14 cellular contexts compared by ENCODE assay signal in the genomic region with DNA sequence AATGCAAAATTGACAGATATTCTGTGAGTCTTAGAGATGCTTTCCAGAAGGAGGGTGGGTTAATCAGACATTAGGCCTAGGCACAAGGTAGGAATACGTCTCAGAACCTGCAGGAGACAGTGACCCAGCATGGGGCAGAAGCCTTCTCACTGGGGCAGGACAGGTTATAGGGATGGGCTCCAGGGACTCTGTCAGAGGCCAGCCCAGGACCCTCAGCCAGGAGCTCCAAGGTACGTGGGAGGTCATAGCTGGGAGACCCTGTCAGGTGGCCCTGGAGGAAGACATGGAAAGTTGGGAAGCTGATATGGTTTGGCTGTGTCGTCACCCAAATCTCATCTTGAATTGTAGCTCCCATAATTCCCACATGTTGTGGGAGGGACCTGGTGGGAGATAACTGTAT.
DNase-seq lines count a peak whose midpoint lies in the region; ATAC-seq and TF ChIP-seq lines count a peak whose summit lies in the region.
"Had no signal": no experiment of that assay in that cellular context is flagged by ENCODE, and none has a peak within 500 bp of the region (broad histone marks: within the 10 kb centered on the region; RNA-seq: fewer than 3 reads in every experiment).

No MANE protein-coding gene starts in this region.

- no peaks in the 10 kb centered on the region for H3K9me2 ChIP-seq in Karpas-422 (replicated peaks; ENCODE audit: insufficient read depth, low read length)

- H2AFZ ChIP-seq in Karpas-422 (ENCODE audit: low read length): no peak overlapping the region
- H2AFZ ChIP-seq: GM23338 had no signal

- no peaks in the 10 kb centered on the region for H3K79me2 ChIP-seq in Karpas-422 (ENCODE audit: low read length)

- H3K27me3 ChIP-seq in esophagus muscularis mucosa: no peaks in the 10 kb centered on the region
- no peaks in the 10 kb centered on the region for H3K27me3 ChIP-seq in liver (ENCODE audit: control insufficient read depth in 4 of 4, insufficient read depth in 4 of 4, low read length in 3 of 4)
- H3K27me3 ChIP-seq in upper lobe of right lung: no peaks in the 10 kb centered on the region
- no peaks in the 10 kb centered on the region for H3K27me3 ChIP-seq in Karpas-422 (ENCODE audit: low read length)

- WGBS in esophagus muscularis mucosa: 87% methylated on average over 3 of the region's 3 CpGs
- 95% methylated on average over 3 of the region's 3 CpGs for WGBS in liver

- H3K9ac ChIP-seq in liver (ENCODE audit: low read depth in 1 of 2, low read length in 2 of 2): no peak overlapping the region
- no peak overlapping the region for H3K9ac ChIP-seq in Karpas-422 (ENCODE audit: low read length)

- H3K36me3 ChIP-seq in esophagus muscularis mucosa (no peaks in the 10 kb centered on the region), liver (ENCODE audit: control insufficient read depth in 4 of 4, insufficient read depth in 3 of 4, low read depth in 1 of 4, low read length in 3 of 4) (no peaks in the 10 kb centered on the region), upper lobe of right lung (no peaks in the 10 kb centered on the region), Karpas-422 (ENCODE audit: insufficient read depth, low read length) (no peaks in the 10 kb centered on the region)

- H3K9me3 ChIP-seq in esophagus muscularis mucosa (no peaks in the 10 kb centered on the region), liver (ENCODE audit: control insufficient read depth in 4 of 4, low read length in 3 of 4) (no peaks in the 10 kb centered on the region), upper lobe of right lung (no peaks in the 10 kb centered on the region), Karpas-422 (ENCODE audit: low read length) (no peaks in the 10 kb centered on the region)
- H3K9me3 ChIP-seq: Caco-2 had no signal

- TF ChIP-seq RAD21 in liver (IDR thresholded peaks at IDR 0.05): no peak

- H3K27ac ChIP-seq in VCaP: peak overlapping the region; percentile 46
- H3K27ac ChIP-seq in esophagus muscularis mucosa (replicated peaks in 1 of 4): no peak overlapping the region
- H3K27ac ChIP-seq in liver (ENCODE audit: low read depth in 1 of 2, low read length in 2 of 2): peak overlapping the region; percentile 68 to 76
- H3K27ac ChIP-seq in upper lobe of right lung: no peak overlapping the region
- H3K27ac ChIP-seq in Karpas-422 (ENCODE audit: low read length): no peak overlapping the region

- TF ChIP-seq CTCF in VCaP (conservative IDR thresholded peaks at IDR 0.05) (no peak), esophagus muscularis mucosa (IDR thresholded peaks at IDR 0.05) (no peak), liver (IDR thresholded peaks at IDR 0.05; ENCODE audit: low read depth, low read length, missing input control) (no peak), upper lobe of right lung (IDR thresholded peaks at IDR 0.05) (no peak)

- peak; percentile 20 for ATAC-seq in upper lobe of right lung
- ATAC-seq: CD8-positive, alpha-beta T cell; GM23338; HCT116 had no signal

- no peaks in the 10 kb centered on the region for H4K20me1 ChIP-seq in Karpas-422 (ENCODE audit: insufficient read depth, low read depth, low read length)

- intact Hi-C loops in esophagus muscularis mucosa (cut with DNase I) (no loop called here), upper lobe of right lung (cut with DNase I) (no loop called here)

- peaks cover 0 to 6% (median 0%) of the 10 kb centered on the region in 4 donors for H3K4me1 ChIP-seq in esophagus muscularis mucosa
- H3K4me1 ChIP-seq in liver (ENCODE audit: control insufficient read depth in 4 of 4, insufficient read depth in 4 of 4, low read length in 3 of 4): peaks cover 3 to 17% (median 11%) of the 10 kb centered on the region in 4 donors
- no peaks in the 10 kb centered on the region for H3K4me1 ChIP-seq in upper lobe of right lung
- H3K4me1 ChIP-seq in Karpas-422 (ENCODE audit: low read length): no peaks in the 10 kb centered on the region
- H3K4me1 ChIP-seq: Caco-2 had no signal

- no peak for TF ChIP-seq EP300 in esophagus muscularis mucosa (IDR thresholded peaks at IDR 0.05)

- no peak overlapping the region for H3K4me2 ChIP-seq in Karpas-422 (ENCODE audit: low read depth, low read length, poor library complexity, severe bottlenecking)
- H3K4me2 ChIP-seq: GM23338 had no signal

- TF ChIP-seq POLR2A in esophagus muscularis mucosa (IDR thresholded peaks at IDR 0.05; ENCODE audit: low read depth): no peak

- peak; percentile 62 for DNase-seq in esophagus muscularis mucosa (ENCODE audit: extremely low spot score)
- DNase-seq in upper lobe of right lung: no peak
- DNase-seq in NCI-H2029 (lab: John Stamatoyannopoulos, UW): no peak
- no peak for DNase-seq in hypothalamus (lab: John Stamatoyannopoulos, UW)
- no peak for DNase-seq in Karpas-422
- DNase-seq: Caco-2; CD4-positive, CD25-positive, alpha-beta regulatory T cell; CD8-positive, alpha-beta T cell; DND-41; H9 had no signal

- H3K4me3 ChIP-seq in esophagus muscularis mucosa: no peak overlapping the region
- no peak overlapping the region for H3K4me3 ChIP-seq in liver (ENCODE audit: low read depth in 1 of 3, low read length in 3 of 3)
- no peak overlapping the region for H3K4me3 ChIP-seq in upper lobe of right lung
- no peak overlapping the region for H3K4me3 ChIP-seq in Karpas-422 (ENCODE audit: low read length)
- H3K4me3 ChIP-seq: GM23338 had no signal

TF ChIP-seq in liver, 16 proteins besides CTCF, POLR2A, EP300 and RAD21:
- TF ChIP-seq, protein P1, sequence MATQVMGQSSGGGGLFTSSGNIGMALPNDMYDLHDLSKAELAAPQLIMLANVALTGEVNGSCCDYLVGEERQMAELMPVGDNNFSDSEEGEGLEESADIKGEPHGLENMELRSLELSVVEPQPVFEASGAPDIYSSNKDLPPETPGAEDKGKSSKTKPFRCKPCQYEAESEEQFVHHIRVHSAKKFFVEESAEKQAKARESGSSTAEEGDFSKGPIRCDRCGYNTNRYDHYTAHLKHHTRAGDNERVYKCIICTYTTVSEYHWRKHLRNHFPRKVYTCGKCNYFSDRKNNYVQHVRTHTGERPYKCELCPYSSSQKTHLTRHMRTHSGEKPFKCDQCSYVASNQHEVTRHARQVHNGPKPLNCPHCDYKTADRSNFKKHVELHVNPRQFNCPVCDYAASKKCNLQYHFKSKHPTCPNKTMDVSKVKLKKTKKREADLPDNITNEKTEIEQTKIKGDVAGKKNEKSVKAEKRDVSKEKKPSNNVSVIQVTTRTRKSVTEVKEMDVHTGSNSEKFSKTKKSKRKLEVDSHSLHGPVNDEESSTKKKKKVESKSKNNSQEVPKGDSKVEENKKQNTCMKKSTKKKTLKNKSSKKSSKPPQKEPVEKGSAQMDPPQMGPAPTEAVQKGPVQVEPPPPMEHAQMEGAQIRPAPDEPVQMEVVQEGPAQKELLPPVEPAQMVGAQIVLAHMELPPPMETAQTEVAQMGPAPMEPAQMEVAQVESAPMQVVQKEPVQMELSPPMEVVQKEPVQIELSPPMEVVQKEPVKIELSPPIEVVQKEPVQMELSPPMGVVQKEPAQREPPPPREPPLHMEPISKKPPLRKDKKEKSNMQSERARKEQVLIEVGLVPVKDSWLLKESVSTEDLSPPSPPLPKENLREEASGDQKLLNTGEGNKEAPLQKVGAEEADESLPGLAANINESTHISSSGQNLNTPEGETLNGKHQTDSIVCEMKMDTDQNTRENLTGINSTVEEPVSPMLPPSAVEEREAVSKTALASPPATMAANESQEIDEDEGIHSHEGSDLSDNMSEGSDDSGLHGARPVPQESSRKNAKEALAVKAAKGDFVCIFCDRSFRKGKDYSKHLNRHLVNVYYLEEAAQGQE (IDR thresholded peaks at IDR 0.05): no peak
- no peak for TF ChIP-seq TAF1 (conservative IDR thresholded peaks at IDR 0.05)
- TF ChIP-seq, protein P2, sequence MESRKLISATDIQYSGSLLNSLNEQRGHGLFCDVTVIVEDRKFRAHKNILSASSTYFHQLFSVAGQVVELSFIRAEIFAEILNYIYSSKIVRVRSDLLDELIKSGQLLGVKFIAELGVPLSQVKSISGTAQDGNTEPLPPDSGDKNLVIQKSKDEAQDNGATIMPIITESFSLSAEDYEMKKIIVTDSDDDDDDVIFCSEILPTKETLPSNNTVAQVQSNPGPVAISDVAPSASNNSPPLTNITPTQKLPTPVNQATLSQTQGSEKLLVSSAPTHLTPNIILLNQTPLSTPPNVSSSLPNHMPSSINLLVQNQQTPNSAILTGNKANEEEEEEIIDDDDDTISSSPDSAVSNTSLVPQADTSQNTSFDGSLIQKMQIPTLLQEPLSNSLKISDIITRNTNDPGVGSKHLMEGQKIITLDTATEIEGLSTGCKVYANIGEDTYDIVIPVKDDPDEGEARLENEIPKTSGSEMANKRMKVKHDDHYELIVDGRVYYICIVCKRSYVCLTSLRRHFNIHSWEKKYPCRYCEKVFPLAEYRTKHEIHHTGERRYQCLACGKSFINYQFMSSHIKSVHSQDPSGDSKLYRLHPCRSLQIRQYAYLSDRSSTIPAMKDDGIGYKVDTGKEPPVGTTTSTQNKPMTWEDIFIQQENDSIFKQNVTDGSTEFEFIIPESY (IDR thresholded peaks at IDR 0.05): no peak
- no peak for TF ChIP-seq JUND (IDR thresholded peaks at IDR 0.05)
- TF ChIP-seq, protein P3, sequence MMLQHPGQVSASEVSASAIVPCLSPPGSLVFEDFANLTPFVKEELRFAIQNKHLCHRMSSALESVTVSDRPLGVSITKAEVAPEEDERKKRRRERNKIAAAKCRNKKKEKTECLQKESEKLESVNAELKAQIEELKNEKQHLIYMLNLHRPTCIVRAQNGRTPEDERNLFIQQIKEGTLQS (IDR thresholded peaks at IDR 0.05): no peak
- no peak for TF ChIP-seq RXRA (IDR thresholded peaks at IDR 0.05)
- no peak for TF ChIP-seq GABPA (IDR thresholded peaks at IDR 0.05 in 1 of 2, conservative IDR thresholded peaks at IDR 0.05 in 1 of 2)
- TF ChIP-seq FOXA2 (IDR thresholded peaks at IDR 0.05): no peak
- no peak for TF ChIP-seq EGR1 (IDR thresholded peaks at IDR 0.05; ENCODE audit: low read depth in 2 of 2)
- TF ChIP-seq NR2F2 (IDR thresholded peaks at IDR 0.05): no peak
- TF ChIP-seq, protein P4, sequence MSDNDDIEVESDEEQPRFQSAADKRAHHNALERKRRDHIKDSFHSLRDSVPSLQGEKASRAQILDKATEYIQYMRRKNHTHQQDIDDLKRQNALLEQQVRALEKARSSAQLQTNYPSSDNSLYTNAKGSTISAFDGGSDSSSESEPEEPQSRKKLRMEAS (IDR thresholded peaks at IDR 0.05): no peak
- TF ChIP-seq SP1 (IDR thresholded peaks at IDR 0.05): no peak
- no peak for TF ChIP-seq FOXA1 (IDR thresholded peaks at IDR 0.05)
- TF ChIP-seq YY1 (IDR thresholded peaks at IDR 0.05): no peak
- TF ChIP-seq HNF4A (conservative IDR thresholded peaks at IDR 0.05): no peak
- TF ChIP-seq HNF4G (IDR thresholded peaks at IDR 0.05): no peak

Comparison
In these comparisons a context has a peak if more than half of its experiments do, and no peak if none do; other contexts are left out.
1. H3K27ac ChIP-seq: peak in VCaP (single experiment) and liver (2 of 2); none in esophagus muscularis mucosa (0 of 4), upper lobe of right lung (single experiment) and Karpas-422 (single experiment).